In the genomic region with DNA sequence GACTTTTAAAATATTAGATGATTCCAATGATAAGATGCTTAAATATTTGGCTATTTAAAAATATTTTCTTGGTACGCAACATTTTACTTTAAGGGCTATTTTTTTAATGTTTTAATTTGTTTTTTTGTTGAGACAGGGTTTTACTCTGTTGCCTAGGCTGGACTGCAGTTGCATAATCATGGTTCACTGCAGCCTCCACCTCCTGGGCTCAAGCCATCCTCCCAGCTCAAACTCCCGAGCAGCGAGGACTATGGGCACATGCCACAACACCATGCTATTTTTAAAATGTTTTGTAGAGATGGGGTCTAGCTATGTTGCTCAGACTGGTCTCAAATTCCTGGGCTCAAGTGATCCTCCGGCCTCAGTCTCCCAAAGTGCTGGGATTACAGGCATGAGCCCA, we compare ENCODE assay signal across 17 cellular contexts.
DNase-seq lines count a peak whose midpoint lies in the region; ATAC-seq and TF ChIP-seq lines count a peak whose summit lies in the region.
"Had no signal": no experiment of that assay in that cellular context is flagged by ENCODE, and none has a peak within 500 bp of the region (broad histone marks: within the 10 kb centered on the region; RNA-seq: fewer than 3 reads in every experiment).

No MANE protein-coding gene starts in this region.

- H3K4me3 ChIP-seq in left ventricle myocardium inferior: no peak overlapping the region
- H3K4me3 ChIP-seq in effector memory CD4-positive, alpha-beta T cell (ENCODE audit: insufficient read depth, low read depth, low read length, poor library complexity, severe bottlenecking): no peak overlapping the region
- H3K4me3 ChIP-seq: GM12878, GM23248, HAP-1 had no signal

- intact Hi-C loops in left ventricle myocardium superior (cut with micrococcal nuclease) (no loop called here), left ventricle myocardium inferior (cut with micrococcal nuclease) (no loop called here)

- peaks cover 10% of the 10 kb centered on the region for H3K4me1 ChIP-seq in left ventricle myocardium inferior
- H3K4me1 ChIP-seq in effector memory CD4-positive, alpha-beta T cell (ENCODE audit: control insufficient read depth, insufficient read depth, low read length, poor library complexity, severe bottlenecking): no peaks in the 10 kb centered on the region
- H3K4me1 ChIP-seq: BE2C, HAP-1 had no signal

- DNase-seq in left ventricle myocardium superior (no peak), left ventricle myocardium inferior (no peak), G401 (ENCODE audit: low spot score) (peak; percentile 44), left lobe of liver (ENCODE audit: low spot score) (no peak), A172 (ENCODE audit: low spot score) (no peak)
- DNase-seq in effector memory CD4-positive, alpha-beta T cell: no peak
- DNase-seq: ACHN; BE2C; CD4-positive, alpha-beta memory T cell; DMS153; DMS79; GF-D8; GM23248 had no signal

- no peak overlapping the region for H3K27ac ChIP-seq in left ventricle myocardium inferior (replicated peaks)
- no peak overlapping the region for H3K27ac ChIP-seq in effector memory CD4-positive, alpha-beta T cell (ENCODE audit: insufficient read depth, low read length, poor library complexity, severe bottlenecking)
- H3K27ac ChIP-seq: GM23248 had no signal

- TF ChIP-seq CTCF in left ventricle myocardium inferior (IDR thresholded peaks at IDR 0.05; ENCODE audit: borderline replicate concordance): no peak

- ATAC-seq in left ventricle myocardium superior (peak; percentile 37), left lobe of liver (peak; percentile 71), GM21381 (IDR thresholded peaks at IDR 0.05; ENCODE audit: unreplicated experiment) (no peak)
- ATAC-seq: HepG2 had no signal

- in situ Hi-C loops in G401 (cut with HindIII; ENCODE audit: low sequenced_read_pairs): no loop called here

- no peaks in the 10 kb centered on the region for H3K9me3 ChIP-seq in left ventricle myocardium inferior (replicated peaks)
- H3K9me3 ChIP-seq in effector memory CD4-positive, alpha-beta T cell (ENCODE audit: control insufficient read depth, low read length): no peaks in the 10 kb centered on the region
- H3K9me3 ChIP-seq: BE2C, HAP-1 had no signal

- H3K27me3 ChIP-seq in left ventricle myocardium inferior (ENCODE audit: low read depth): no peaks in the 10 kb centered on the region
- no peaks in the 10 kb centered on the region for H3K27me3 ChIP-seq in effector memory CD4-positive, alpha-beta T cell (replicated peaks; ENCODE audit: control insufficient read depth, insufficient read depth, low read length, poor library complexity, severe bottlenecking)
- H3K27me3 ChIP-seq: BE2C had no signal

- H3K36me3 ChIP-seq in left ventricle myocardium inferior: no peaks in the 10 kb centered on the region
- H3K36me3 ChIP-seq in effector memory CD4-positive, alpha-beta T cell (ENCODE audit: control insufficient read depth, insufficient read depth, low read length): no peaks in the 10 kb centered on the region
- H3K36me3 ChIP-seq: BE2C, HAP-1 had no signal
